19 cellular contexts compared by ENCODE assay signal in the genomic region with DNA sequence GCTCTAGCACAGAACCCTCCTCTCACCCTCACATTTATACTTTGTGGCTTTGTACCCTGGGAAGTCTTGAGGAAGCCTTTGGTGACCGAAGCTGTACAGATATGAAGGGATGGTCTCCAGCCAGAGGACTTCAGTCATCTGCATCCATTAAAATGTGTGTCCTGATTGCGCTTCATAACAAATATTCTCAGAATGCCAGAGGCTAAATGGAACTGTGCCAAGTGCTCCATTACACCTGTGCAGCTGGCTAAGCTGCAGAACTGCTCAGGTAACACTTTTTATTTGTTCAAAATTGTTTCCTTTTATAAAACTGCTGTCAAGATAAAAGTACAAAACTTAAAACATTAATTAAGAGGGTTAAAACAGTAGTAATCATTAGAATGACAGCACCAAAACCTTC. TPM values are rescaled to one million over a fixed set of nuclear protein-coding genes. Genes with fewer than 3 reads are reported as not detected.
A peak's percentile ranks its signal among the peaks of the same experiment; 100 is the strongest.
DNase-seq lines count a peak whose midpoint lies in the region; ATAC-seq and TF ChIP-seq lines count a peak whose summit lies in the region.
"Had no signal": no experiment of that assay in that cellular context is flagged by ENCODE, and none has a peak within 500 bp of the region (broad histone marks: within the 10 kb centered on the region; RNA-seq: fewer than 3 reads in every experiment).

No MANE protein-coding gene starts in this region.

- intact Hi-C loops in OCI-LY7 (cut with micrococcal nuclease; ENCODE audit: unreplicated experiment), result no loop called here

- H3K79me1 ChIP-seq in trophoblast cell (ENCODE audit: low read length), result no peaks in the 10 kb centered on the region

- no peak overlapping the region for H4K12ac ChIP-seq in trophoblast cell (ENCODE audit: low read depth, low read length)

- H3K4me1 ChIP-seq in RWPE2 (ENCODE audit: insufficient read depth, poor library complexity, severe bottlenecking) (peaks cover 29% of the 10 kb centered on the region), trophoblast cell (ENCODE audit: control insufficient read depth in 1 of 2, insufficient read depth in 2 of 2, low read length in 2 of 2) (no peaks in the 10 kb centered on the region), OCI-LY7 (ENCODE audit: insufficient read depth, low read length, poor library complexity, severe bottlenecking) (no peaks in the 10 kb centered on the region)
- H3K4me1 ChIP-seq: BLaER1 treated with 17β-estradiol and CSF1 and Interleukin-3, amounts not matched to agents 10 nM and 100 nM had no signal

- H3K4ac ChIP-seq in trophoblast cell (ENCODE audit: low read depth, low read length), result no peak overlapping the region

- H3K4me2 ChIP-seq in trophoblast cell (ENCODE audit: low read length) (no peak overlapping the region), OCI-LY7 (ENCODE audit: low read length) (no peak overlapping the region)
- H3K4me2 ChIP-seq: BLaER1 treated with 17β-estradiol and CSF1 and Interleukin-3, amounts not matched to agents 10 nM and 100 nM; SK-N-SH had no signal

- H3K27me3 ChIP-seq in RWPE2 (ENCODE audit: insufficient read depth, poor library complexity, severe bottlenecking) (no peaks in the 10 kb centered on the region), trophoblast cell (ENCODE audit: insufficient read depth, low read length) (no peaks in the 10 kb centered on the region)
- H3K27me3 ChIP-seq: BLaER1 treated with 17β-estradiol and CSF1 and Interleukin-3, amounts not matched to agents 10 nM and 100 nM had no signal

- H3K9ac ChIP-seq in trophoblast cell (ENCODE audit: low read length), result no peak overlapping the region
- H3K9ac ChIP-seq: BLaER1 treated with 17β-estradiol and CSF1 and Interleukin-3, amounts not matched to agents 10 nM and 100 nM; SK-N-SH had no signal

- H3K79me2 ChIP-seq in trophoblast cell (ENCODE audit: control insufficient read depth, insufficient read depth, low read length, poor library complexity) (no peaks in the 10 kb centered on the region), OCI-LY7 (ENCODE audit: insufficient read depth, low read depth, low read length) (no peaks in the 10 kb centered on the region)

- no peak overlapping the region for H3K23ac ChIP-seq in trophoblast cell (ENCODE audit: low read length)

- no peak overlapping the region for H4K91ac ChIP-seq in trophoblast cell (ENCODE audit: low read depth, low read length)

- CTCF ChIA-PET in OCI-LY7 (lab: Charles Lee; ENCODE audit: unreplicated experiment), result no interaction called here

- WGBS in trophoblast cell (ENCODE audit: extremely low coverage, insufficient coverage, insufficient read length), result no CpG with 5 or more reads among the region's 2 CpGs

- ATAC-seq in RWPE2 (ENCODE audit: low read depth) (peak; percentile 66), GM21528 (IDR thresholded peaks at IDR 0.05; ENCODE audit: low FRiP score, unreplicated experiment) (no peak)
- ATAC-seq: right cardiac atrium had no signal

- no peak overlapping the region for H2BK12ac ChIP-seq in trophoblast cell (ENCODE audit: low read length)

- no peak overlapping the region for H3K18ac ChIP-seq in trophoblast cell (ENCODE audit: low read length)

- TF ChIP-seq CTCF in RWPE2 (IDR thresholded peaks at IDR 0.05; ENCODE audit: poor library complexity, severe bottlenecking), result no peak
- TF ChIP-seq CTCF in OCI-LY7 (conservative IDR thresholded peaks at IDR 0.05; ENCODE audit: low read length), result no peak

- H3K27ac ChIP-seq in RWPE2 (ENCODE audit: poor library complexity, severe bottlenecking) (peak overlapping the region; percentile 52), trophoblast cell (ENCODE audit: low read depth, low read length) (no peak overlapping the region), OCI-LY7 (ENCODE audit: low read depth, low read length, poor library complexity, severe bottlenecking) (no peak overlapping the region)
- H3K27ac ChIP-seq: BLaER1 treated with 17β-estradiol and CSF1 and Interleukin-3, amounts not matched to agents 10 nM and 100 nM had no signal

- H3K14ac ChIP-seq in trophoblast cell (ENCODE audit: low read length), result no peak overlapping the region

- H3K9me2 ChIP-seq in OCI-LY7 (ENCODE audit: insufficient read depth, low read length), result no peaks in the 10 kb centered on the region
- H3K9me2 ChIP-seq: SK-N-SH had no signal

- H3K4me3 ChIP-seq in RWPE2 (ENCODE audit: severe bottlenecking) (no peak overlapping the region), trophoblast cell (ENCODE audit: low read depth, low read length) (no peak overlapping the region), OCI-LY7 (ENCODE audit: low read depth, low read length, poor library complexity, severe bottlenecking) (no peak overlapping the region)
- H3K4me3 ChIP-seq: BLaER1 treated with 17β-estradiol and CSF1 and Interleukin-3, amounts not matched to agents 10 nM and 100 nM had no signal

- POLR2A ChIA-PET in OCI-LY7 (lab: Charles Lee), result no interaction called here

- H3K9me3 ChIP-seq in RWPE2 (ENCODE audit: severe bottlenecking) (no peaks in the 10 kb centered on the region), trophoblast cell (ENCODE audit: insufficient read depth, low read depth, low read length) (no peaks in the 10 kb centered on the region), OCI-LY7 (ENCODE audit: low read length) (no peaks in the 10 kb centered on the region)
- H3K9me3 ChIP-seq: BLaER1 treated with 17β-estradiol and CSF1 and Interleukin-3, amounts not matched to agents 10 nM and 100 nM; SK-N-SH had no signal

- BruUV-seq in OCI-LY7 (replicated peaks; lab: Mats Ljungman, UMichigan), result no TSS peak

- no peak overlapping the region for H2AK5ac ChIP-seq in trophoblast cell (ENCODE audit: low read length)

- DNase-seq in NCI-H510A treated with DMSO at 0.1 percent for 48 hours (lab: John Stamatoyannopoulos, UW), result peak; percentile 54
- no peak for DNase-seq in NCI-H510A (lab: John Stamatoyannopoulos, UW)
- DNase-seq in NCI-H2081 (lab: John Stamatoyannopoulos, UW), result peak; percentile 56 to 88
- no peak for DNase-seq in RWPE2 (ENCODE audit: low spot score)
- DNase-seq in trophoblast cell, result peak; percentile 54 to 78
- no peak for DNase-seq in OCI-LY7 (ENCODE audit: low spot score)
- no peak for DNase-seq in NCI-H2107 treated with DMSO at 0.1 percent for 48 hours (lab: John Stamatoyannopoulos, UW; ENCODE audit: unreplicated experiment)
- DNase-seq: activated CD4-positive, alpha-beta T cell treated with anti-CD3 and anti-CD28 coated beads for 48 hours; activated CD8-positive, alpha-beta memory T cell treated with anti-CD3 and anti-CD28 coated beads, Interleukin-2, amount 50 U/mL, for 4 hours; activated gamma-delta T cell treated with Interleukin-2 at 50 U/mL for 16 hours; amygdala; cerebellar nuclear complex; effector memory CD4-positive, alpha-beta T cell; HCEC 1CT; right cardiac atrium; SK-N-SH; T1000 had no signal

- H4K20me1 ChIP-seq in OCI-LY7 (ENCODE audit: insufficient read depth, low read length), result no peaks in the 10 kb centered on the region
- H4K20me1 ChIP-seq: BLaER1 treated with 17β-estradiol and CSF1 and Interleukin-3, amounts not matched to agents 10 nM and 100 nM had no signal

- H3K36me3 ChIP-seq in RWPE2 (ENCODE audit: low read depth) (peaks cover 28% of the 10 kb centered on the region), trophoblast cell (ENCODE audit: control insufficient read depth in 1 of 2, insufficient read depth in 2 of 2, low read length in 2 of 2) (no peaks in the 10 kb centered on the region), OCI-LY7 (ENCODE audit: insufficient read depth, low read length) (no peaks in the 10 kb centered on the region)
- H3K36me3 ChIP-seq: BLaER1 treated with 17β-estradiol and CSF1 and Interleukin-3, amounts not matched to agents 10 nM and 100 nM had no signal

- H2AFZ ChIP-seq in trophoblast cell (ENCODE audit: insufficient read depth, low read length, poor library complexity), result no peak overlapping the region
- H2AFZ ChIP-seq in OCI-LY7 (ENCODE audit: low read length), result no peak overlapping the region

- no peak overlapping the region for H4K8ac ChIP-seq in trophoblast cell (ENCODE audit: low read depth, low read length)

- no peak overlapping the region for H2BK5ac ChIP-seq in trophoblast cell (ENCODE audit: low read depth, low read length, poor library complexity)

- no peak overlapping the region for H2BK120ac ChIP-seq in trophoblast cell (ENCODE audit: insufficient read depth, low read length, poor library complexity)

RNA-seq across cellular contexts. Expression of gene TPBG, which starts 22.3 kb away (rescaled TPM):
- 36.8 and 40.2 TPM in 2 replicates for polyA plus RNA-seq in trophoblast cell (2013)
- not detected in 2 replicates for total RNA-seq in OCI-LY7 (2014; rRNA removed; shearing (Covaris generic))
- total RNA-seq in OCI-LY7 (2022), result not detected in 2 replicates

Comparison
In these comparisons a context has a peak if more than half of its experiments do, and no peak if none do; other contexts are left out.
1. DNase-seq: peak in NCI-H510A treated with DMSO at 0.1 percent for 48 hours (single experiment), NCI-H2081 (2 of 2) and trophoblast cell (2 of 2); none in NCI-H510A (single experiment), RWPE2 (single experiment), OCI-LY7 (single experiment) and NCI-H2107 treated with DMSO at 0.1 percent for 48 hours (single experiment).